Comparison of ENCODE assay signal across 4 cellular contexts in the genomic region with DNA sequence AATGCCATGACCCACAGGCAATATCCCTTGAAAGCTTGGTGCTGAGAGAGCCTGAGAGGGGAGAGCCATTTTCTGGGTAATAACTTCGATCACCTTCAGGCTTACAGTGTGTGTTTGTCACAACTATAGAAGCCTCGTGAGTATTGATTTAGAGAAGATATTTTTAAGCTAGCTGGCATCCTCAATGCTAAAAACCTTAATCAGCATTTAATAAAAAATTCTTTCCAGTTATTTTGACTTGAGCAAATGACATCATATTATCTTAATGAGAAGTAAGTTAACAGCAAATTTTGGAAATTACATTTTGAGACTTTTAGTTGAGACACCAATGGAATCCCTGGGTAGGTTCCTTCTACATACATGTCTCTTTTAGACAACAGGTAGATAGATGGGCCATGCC.
A peak's percentile ranks its signal among the peaks of the same experiment; 100 is the strongest.
TF ChIP-seq lines count a peak whose summit lies in the region.

No MANE protein-coding gene starts in this region.

TF ChIP-seq in HepG2, 621 proteins besides CTCF, POLR2A, EP300 and RAD21:
- TF ChIP-seq ATF7 (IDR thresholded peaks at IDR 0.05), result 0 out of 2 replicates have a peak, but pooled peaks have one; percentile 11
- no peak for TF ChIP-seq ATF7 (CRISPR knock-in tag; IDR thresholded peaks at IDR 0.05)
- no peak for TF ChIP-seq PAX8 (CRISPR knock-in tag; IDR thresholded peaks at IDR 0.05; ENCODE audit: borderline replicate concordance)
- TF ChIP-seq ELF1 (CRISPR knock-in tag; IDR thresholded peaks at IDR 0.05), result no peak
- TF ChIP-seq MAFF (IDR thresholded peaks at IDR 0.05; ENCODE audit: low read depth, low read length), result peak; percentile 73
- TF ChIP-seq MAFK (conservative IDR thresholded peaks at IDR 0.05 in 1 of 2, IDR thresholded peaks at IDR 0.05 in 1 of 2; ENCODE audit: low read length in 2 of 2), result peak; percentile 77 to 88
- TF ChIP-seq ATF3 (CRISPR knock-in tag; IDR thresholded peaks at IDR 0.05), result no peak
- TF ChIP-seq JARID2 (CRISPR knock-in tag; IDR thresholded peaks at IDR 0.05; ENCODE audit: insufficient replicate concordance), result no peak
- TF ChIP-seq ZNF768 (CRISPR knock-in tag; IDR thresholded peaks at IDR 0.05), result no peak

TF ChIP-seq in A549, 52 proteins besides CTCF, POLR2A, EP300 and RAD21:
- TF ChIP-seq, protein P1, sequence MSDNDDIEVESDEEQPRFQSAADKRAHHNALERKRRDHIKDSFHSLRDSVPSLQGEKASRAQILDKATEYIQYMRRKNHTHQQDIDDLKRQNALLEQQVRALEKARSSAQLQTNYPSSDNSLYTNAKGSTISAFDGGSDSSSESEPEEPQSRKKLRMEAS (IDR thresholded peaks at IDR 0.05), result no peak
- TF ChIP-seq MAZ (IDR thresholded peaks at IDR 0.05; ENCODE audit: borderline replicate concordance, low read depth, low read length), result no peak
- TF ChIP-seq MAFK (IDR thresholded peaks at IDR 0.05; ENCODE audit: partially characterized antibody), result peak; percentile 66
TF ChIP-seq in A549: peak in this region for 1.

TF ChIP-seq in IMR-90, 13 proteins besides CTCF, POLR2A, EP300 and RAD21:
- TF ChIP-seq MAZ (IDR thresholded peaks at IDR 0.05; ENCODE audit: borderline replicate concordance, low read depth, low read length), result no peak
- peak; percentile 70 for TF ChIP-seq MAFK (IDR thresholded peaks at IDR 0.05; ENCODE audit: low read depth, low read length)
- TF ChIP-seq BHLHE40 (IDR thresholded peaks at IDR 0.05; ENCODE audit: low read depth, low read length), result no peak

TF ChIP-seq in K562, 482 proteins besides CTCF, POLR2A, EP300 and RAD21:
- TF ChIP-seq FOXA3 (CRISPR knock-in tag; conservative IDR thresholded peaks at IDR 0.05 in 1 of 2, IDR thresholded peaks at IDR 0.05 in 1 of 2) (no peak), E2F8 (IDR thresholded peaks at IDR 0.05; ENCODE audit: low read depth, partially characterized antibody) (no peak), ZNF316 (IDR thresholded peaks at IDR 0.05) (0 out of 2 replicates have a peak, but pooled peaks have one; percentile 6)
